ENCODE assay signal across 8 cellular contexts in the genomic region with DNA sequence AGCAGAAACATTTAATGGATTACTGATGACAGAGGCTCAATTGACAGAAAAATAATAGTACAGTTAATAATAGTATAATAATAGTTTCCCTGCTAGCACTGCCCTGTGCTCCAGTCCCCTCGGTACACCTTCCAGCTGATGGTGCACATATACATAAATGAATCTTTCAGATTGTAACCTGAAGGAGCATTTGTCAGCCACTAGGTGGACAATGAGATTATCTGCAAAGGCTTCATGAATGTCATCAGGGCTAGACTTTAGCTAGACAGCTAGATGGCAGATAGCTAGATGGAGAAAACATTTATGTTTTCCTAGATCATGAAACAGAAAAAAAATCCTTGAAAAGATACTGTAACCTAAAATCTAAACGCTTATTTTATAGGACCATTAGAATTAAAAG.
DNase-seq lines count a peak whose midpoint lies in the region; ATAC-seq and TF ChIP-seq lines count a peak whose summit lies in the region.

No MANE protein-coding gene starts in this region.

- POLR2A ChIA-PET in WTC11 (lab: Charles Lee): no interaction called here

- peaks cover 19% of the 10 kb centered on the region for H3K9me3 Mint-ChIP-seq in WTC11
- no peaks in the 10 kb centered on the region for H3K9me3 Mint-ChIP-seq in type B pancreatic cell

- TF ChIP-seq CTCF in WTC11 (IDR thresholded peaks at IDR 0.05): no peak
- peak; percentile 56 for TF ChIP-seq CTCF in type B pancreatic cell (conservative IDR thresholded peaks at IDR 0.05)

- no peaks in the 10 kb centered on the region for H3K36me3 Mint-ChIP-seq in WTC11
- no peaks in the 10 kb centered on the region for H3K36me3 Mint-ChIP-seq in type B pancreatic cell

- no peak overlapping the region for H3K27ac Mint-ChIP-seq in WTC11
- H3K27ac Mint-ChIP-seq in type B pancreatic cell: no peak overlapping the region

- CTCF ChIA-PET in WTC11 (lab: Charles Lee): interaction anchor here (1.0 to 1.1 kb wide), 3 partner anchors 8 to 47 kb away, joined by 3 read pairs; no protein-coding TSS in a partner anchor

- no peaks in the 10 kb centered on the region for H3K4me1 Mint-ChIP-seq in WTC11
- H3K4me1 Mint-ChIP-seq in type B pancreatic cell (ENCODE audit: unreplicated experiment): no peaks in the 10 kb centered on the region

- H3K4me3 Mint-ChIP-seq in WTC11: no peak overlapping the region
- H3K4me3 Mint-ChIP-seq in type B pancreatic cell: no peak overlapping the region

- DNase-seq in EH (ENCODE audit: low read depth): peak; percentile 13
- DNase-seq in WTC11 (ENCODE audit: low spot score): no peak
- no peak for DNase-seq in type B pancreatic cell (ENCODE audit: extremely low spot score, unreplicated experiment)
- no peak for DNase-seq in NCI-H510A (lab: John Stamatoyannopoulos, UW)
- DNase-seq in activated naive CD4-positive, alpha-beta T cell treated with anti-CD3 and anti-CD28 coated beads, Interleukin-2, amount 50 U/mL, for 16 hours: no peak
- no peak for DNase-seq in T1000 (lab: John Stamatoyannopoulos, UW)

- ATAC-seq in GM19438 (IDR thresholded peaks at IDR 0.05; ENCODE audit: low read depth, unreplicated experiment) (peak; percentile 95), HG03280 (IDR thresholded peaks at IDR 0.05; ENCODE audit: unreplicated experiment) (peak; percentile 97), WTC11 (peak; percentile 71)

- H3K27me3 Mint-ChIP-seq in WTC11 (ENCODE audit: low read depth) (no peaks in the 10 kb centered on the region), type B pancreatic cell (no peaks in the 10 kb centered on the region)

TF ChIP-seq in WTC11, 78 proteins besides CTCF, POLR2A, EP300 and RAD21:
- TF ChIP-seq, protein P1, sequence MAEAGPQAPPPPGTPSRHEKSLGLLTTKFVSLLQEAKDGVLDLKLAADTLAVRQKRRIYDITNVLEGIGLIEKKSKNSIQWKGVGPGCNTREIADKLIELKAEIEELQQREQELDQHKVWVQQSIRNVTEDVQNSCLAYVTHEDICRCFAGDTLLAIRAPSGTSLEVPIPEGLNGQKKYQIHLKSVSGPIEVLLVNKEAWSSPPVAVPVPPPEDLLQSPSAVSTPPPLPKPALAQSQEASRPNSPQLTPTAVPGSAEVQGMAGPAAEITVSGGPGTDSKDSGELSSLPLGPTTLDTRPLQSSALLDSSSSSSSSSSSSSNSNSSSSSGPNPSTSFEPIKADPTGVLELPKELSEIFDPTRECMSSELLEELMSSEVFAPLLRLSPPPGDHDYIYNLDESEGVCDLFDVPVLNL (CRISPR knock-in tag; IDR thresholded peaks at IDR 0.05; ENCODE audit: borderline replicate concordance, low read depth): no peak
- no peak for TF ChIP-seq ZNF138 (CRISPR knock-in tag; conservative IDR thresholded peaks at IDR 0.05)
- TF ChIP-seq, protein P2, sequence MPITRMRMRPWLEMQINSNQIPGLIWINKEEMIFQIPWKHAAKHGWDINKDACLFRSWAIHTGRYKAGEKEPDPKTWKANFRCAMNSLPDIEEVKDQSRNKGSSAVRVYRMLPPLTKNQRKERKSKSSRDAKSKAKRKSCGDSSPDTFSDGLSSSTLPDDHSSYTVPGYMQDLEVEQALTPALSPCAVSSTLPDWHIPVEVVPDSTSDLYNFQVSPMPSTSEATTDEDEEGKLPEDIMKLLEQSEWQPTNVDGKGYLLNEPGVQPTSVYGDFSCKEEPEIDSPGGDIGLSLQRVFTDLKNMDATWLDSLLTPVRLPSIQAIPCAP (CRISPR knock-in tag; IDR thresholded peaks at IDR 0.05): no peak
- TF ChIP-seq FOXP1 (CRISPR knock-in tag; IDR thresholded peaks at IDR 0.05; ENCODE audit: borderline replicate concordance): no peak
- TF ChIP-seq, protein P3, sequence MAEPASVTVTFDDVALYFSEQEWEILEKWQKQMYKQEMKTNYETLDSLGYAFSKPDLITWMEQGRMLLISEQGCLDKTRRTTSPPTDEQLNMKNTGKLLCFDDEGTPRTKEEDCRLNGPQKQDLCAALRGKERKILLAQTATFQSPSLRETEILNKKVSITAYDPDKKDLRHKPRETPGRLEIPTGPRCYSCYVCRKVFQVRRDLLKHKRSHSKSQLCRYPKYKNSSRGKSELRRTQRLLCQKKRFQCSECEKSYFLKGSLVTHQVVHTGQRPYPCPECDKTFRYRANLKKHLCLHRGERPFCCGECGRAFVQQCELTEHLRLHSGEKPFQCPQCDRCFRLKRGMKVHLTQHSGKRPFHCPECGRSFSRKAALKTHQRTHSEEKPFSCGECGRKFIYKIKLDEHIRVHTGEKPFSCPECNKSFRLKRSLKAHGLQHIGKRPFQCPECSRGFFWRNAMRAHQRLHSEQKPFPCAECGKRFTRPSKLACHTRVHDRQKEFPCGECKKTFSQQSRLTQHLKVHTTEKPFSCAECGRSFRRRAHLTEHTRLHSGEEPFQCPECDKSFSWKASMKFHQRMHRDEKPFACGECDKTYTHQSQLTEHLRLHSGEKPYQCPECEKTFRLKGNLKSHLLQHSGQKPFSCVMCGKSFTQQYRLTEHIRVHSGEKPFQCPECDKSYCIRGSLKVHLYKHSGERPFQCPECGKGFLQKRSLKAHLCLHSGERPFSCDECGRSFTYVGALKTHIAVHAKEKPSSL (CRISPR knock-in tag; conservative IDR thresholded peaks at IDR 0.05): no peak
- no peak for TF ChIP-seq ZBTB21 (CRISPR knock-in tag; IDR thresholded peaks at IDR 0.05; ENCODE audit: borderline replicate concordance)
- TF ChIP-seq TP53 (CRISPR knock-in tag; IDR thresholded peaks at IDR 0.05): no peak
- TF ChIP-seq, protein P4, sequence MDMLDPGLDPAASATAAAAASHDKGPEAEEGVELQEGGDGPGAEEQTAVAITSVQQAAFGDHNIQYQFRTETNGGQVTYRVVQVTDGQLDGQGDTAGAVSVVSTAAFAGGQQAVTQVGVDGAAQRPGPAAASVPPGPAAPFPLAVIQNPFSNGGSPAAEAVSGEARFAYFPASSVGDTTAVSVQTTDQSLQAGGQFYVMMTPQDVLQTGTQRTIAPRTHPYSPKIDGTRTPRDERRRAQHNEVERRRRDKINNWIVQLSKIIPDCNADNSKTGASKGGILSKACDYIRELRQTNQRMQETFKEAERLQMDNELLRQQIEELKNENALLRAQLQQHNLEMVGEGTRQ (CRISPR knock-in tag; IDR thresholded peaks at IDR 0.05): no peak
- TF ChIP-seq, protein P5, sequence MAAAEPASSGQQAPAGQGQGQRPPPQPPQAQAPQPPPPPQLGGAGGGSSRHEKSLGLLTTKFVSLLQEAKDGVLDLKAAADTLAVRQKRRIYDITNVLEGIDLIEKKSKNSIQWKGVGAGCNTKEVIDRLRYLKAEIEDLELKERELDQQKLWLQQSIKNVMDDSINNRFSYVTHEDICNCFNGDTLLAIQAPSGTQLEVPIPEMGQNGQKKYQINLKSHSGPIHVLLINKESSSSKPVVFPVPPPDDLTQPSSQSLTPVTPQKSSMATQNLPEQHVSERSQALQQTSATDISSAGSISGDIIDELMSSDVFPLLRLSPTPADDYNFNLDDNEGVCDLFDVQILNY (CRISPR knock-in tag; IDR thresholded peaks at IDR 0.05): no peak
- no peak for TF ChIP-seq SMAD4 (CRISPR knock-in tag; IDR thresholded peaks at IDR 0.05)
